8 cellular contexts compared by ENCODE assay signal in genomic region chr9:68599826-68600225, GRCh38. TPM values are rescaled to one million over a fixed set of nuclear protein-coding genes. Genes with fewer than 3 reads are reported as not detected.
"Had no signal": no experiment of that assay in that cellular context is flagged by ENCODE, and none has a peak within 500 bp of the region (broad histone marks: within the 10 kb centered on the region; RNA-seq: fewer than 3 reads in every experiment).

No MANE protein-coding gene starts in this region.

- DNase-seq: GDM1, GF-D8 had no signal

- FAIRE-seq: G401.6, GM12878, GM12891, GM12892, GM18507 had no signal

- H3K4me3 ChIP-seq: GM12878 had no signal

- ATAC-seq: GM12878 had no signal

RNA-seq across cellular contexts. Expression of gene TMEM252, which starts 59.1 kb away (rescaled TPM):
- total RNA-seq: G401, GM12878 had no signal
- polyA plus RNA-seq: GM12878 had no signal
